Comparison of ENCODE assay signal across 10 cellular contexts in genomic region chr1:51926171-51926812, GRCh38. TPM values are rescaled to one million over a fixed set of nuclear protein-coding genes. Genes with fewer than 3 reads are reported as not detected.
DNase-seq lines count a peak whose midpoint lies in the region; ATAC-seq and TF ChIP-seq lines count a peak whose summit lies in the region.
"Had no signal": no experiment of that assay in that cellular context is flagged by ENCODE, and none has a peak within 500 bp of the region (broad histone marks: within the 10 kb centered on the region; RNA-seq: fewer than 3 reads in every experiment).

No MANE protein-coding gene starts in this region.

- H3K4me1 Mint-ChIP-seq in osteocyte (ENCODE audit: unreplicated experiment) = no peaks in the 10 kb centered on the region
- H3K4me1 Mint-ChIP-seq in T-helper 17 cell = peaks cover 4% of the 10 kb centered on the region
- H3K4me1 Mint-ChIP-seq: B cell had no signal

- no peak overlapping the region for H3K4me3 Mint-ChIP-seq in osteocyte (ENCODE audit: unreplicated experiment)
- H3K4me3 Mint-ChIP-seq in T-helper 17 cell = no peak overlapping the region
- H3K4me3 Mint-ChIP-seq: B cell had no signal

- H3K36me3 Mint-ChIP-seq in osteocyte (ENCODE audit: unreplicated experiment) (no peaks in the 10 kb centered on the region), T-helper 17 cell (ENCODE audit: low read depth) (peaks cover 5% of the 10 kb centered on the region)

- H3K36me3 ChIP-seq in vagina = no peaks in the 10 kb centered on the region
- H3K36me3 ChIP-seq: SJCRH30 had no signal

- TF ChIP-seq POLR2A in vagina (IDR thresholded peaks at IDR 0.05) = no peak

- H3K4me1 ChIP-seq in vagina = no peaks in the 10 kb centered on the region
- H3K4me1 ChIP-seq: SJCRH30 had no signal

- H3K9me3 ChIP-seq in vagina (no peaks in the 10 kb centered on the region), T-helper 17 cell (ENCODE audit: control insufficient read depth, low read length, poor library complexity, severe bottlenecking) (no peaks in the 10 kb centered on the region)
- H3K9me3 ChIP-seq: SJCRH30 had no signal

- ATAC-seq in HG03442 (IDR thresholded peaks at IDR 0.05; ENCODE audit: unreplicated experiment) = no peak
- no peak for ATAC-seq in T-helper 17 cell

- H3K27me3 Mint-ChIP-seq in osteocyte (ENCODE audit: unreplicated experiment) = no peaks in the 10 kb centered on the region
- peaks cover 48% of the 10 kb centered on the region for H3K27me3 Mint-ChIP-seq in T-helper 17 cell

- no peak overlapping the region for H3K27ac ChIP-seq in vagina
- H3K27ac ChIP-seq: SJCRH30 had no signal

- H3K27me3 ChIP-seq in vagina = no peaks in the 10 kb centered on the region
- H3K27me3 ChIP-seq: SJCRH30 had no signal

- no peaks in the 10 kb centered on the region for H3K9me3 Mint-ChIP-seq in osteocyte (ENCODE audit: unreplicated experiment)

- TF ChIP-seq CTCF in LNCaP clone FGC (IDR thresholded peaks at IDR 0.05; ENCODE audit: control insufficient read depth, extremely low read depth, insufficient read depth) (peak; percentile 41; the same call in 1 of the 2 replicates), cardiac fibroblast (IDR thresholded peaks at IDR 0.05; ENCODE audit: low read depth, low read length) (peak; percentile 63), osteocyte (IDR thresholded peaks at IDR 0.05) (peak; percentile 46), vagina (IDR thresholded peaks at IDR 0.05) (no peak)

- no peak overlapping the region for H3K27ac Mint-ChIP-seq in osteocyte (ENCODE audit: unreplicated experiment)
- H3K27ac Mint-ChIP-seq in T-helper 17 cell = no peak overlapping the region
- H3K27ac Mint-ChIP-seq: B cell had no signal

- H3K4me3 ChIP-seq in LNCaP clone FGC (ENCODE audit: low read depth, low read length) (no peak overlapping the region), cardiac fibroblast (replicated peaks in 1 of 2; ENCODE audit: low read depth in 2 of 2, low read length in 2 of 2) (no peak overlapping the region), vagina (no peak overlapping the region)
- H3K4me3 ChIP-seq: SJCRH30 had no signal

- intact Hi-C loops in vagina (cut with DNase I) = no loop called here

- DNase-seq in NCI-H82 (lab: John Stamatoyannopoulos, UW) (peak; percentile 58), NCI-H82 treated with DMSO at 0.1 percent for 48 hours (lab: John Stamatoyannopoulos, UW; ENCODE audit: unreplicated experiment) (no peak), LNCaP clone FGC (ENCODE audit: low read depth) (no peak), cardiac fibroblast (ENCODE audit: low read depth in 2 of 2) (peak; percentile 61 to 83), osteocyte (ENCODE audit: extremely low spot score, unreplicated experiment) (no peak), vagina (ENCODE audit: extremely low spot score in 2 of 2) (no peak), T-helper 17 cell (no peak)

RNA-seq across cellular contexts. Expression of gene NRDC, which starts 47.8 kb away (rescaled TPM):
- total RNA-seq in osteocyte (122 and 130 TPM in 2 replicates), vagina (94.3 TPM), T-helper 17 cell (100 to 1,000 TPM in 1 of 2 donors, 10 to 100 TPM in 1; 97.9 to 116 TPM)

Comparison
In these comparisons a context has a peak if more than half of its experiments do, and no peak if none do; other contexts are left out.
1. DNase-seq: peak in NCI-H82 (single experiment) and cardiac fibroblast (2 of 2); none in NCI-H82 treated with DMSO at 0.1 percent for 48 hours (single experiment), LNCaP clone FGC (single experiment), osteocyte (single experiment), vagina (0 of 2) and T-helper 17 cell (0 of 3).
2. CTCF ChIP-seq: peak in LNCaP clone FGC (single experiment), cardiac fibroblast (single experiment) and osteocyte (single experiment); none in vagina (0 of 3).